ENCODE assay signal across 23 cellular contexts in the genomic region with DNA sequence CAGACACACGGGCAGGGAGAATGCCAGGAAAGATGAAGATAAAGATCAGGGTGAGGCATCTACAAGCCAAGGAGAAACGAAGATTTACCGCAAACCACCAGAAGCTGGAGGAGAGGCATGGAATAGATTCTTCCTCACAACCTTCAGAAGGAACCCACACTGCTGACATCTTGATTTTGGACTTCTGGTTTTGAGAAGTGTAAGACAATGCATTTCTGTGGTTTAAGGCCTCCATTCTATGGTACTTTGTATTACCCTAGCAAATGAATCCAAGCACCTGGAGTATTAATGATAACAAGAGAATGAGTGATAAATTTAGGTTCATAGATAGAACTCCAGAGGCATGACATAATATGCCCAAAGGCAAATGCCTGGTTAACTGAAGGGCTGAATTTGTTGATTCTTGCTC.
"Had no signal": no experiment of that assay in that cellular context is flagged by ENCODE, and none has a peak within 500 bp of the region (broad histone marks: within the 10 kb centered on the region; RNA-seq: fewer than 3 reads in every experiment).

No MANE protein-coding gene starts in this region.

- H3K4me2 ChIP-seq: hepatocyte had no signal

- H3K27ac ChIP-seq: gastroesophageal sphincter, heart left ventricle, hepatocyte, left lung, psoas muscle, stomach, thyroid gland had no signal

- ATAC-seq: effector memory CD8-positive, alpha-beta T cell; gastroesophageal sphincter; heart left ventricle; left cardiac atrium; left lung; naive thymus-derived CD4-positive, alpha-beta T cell; psoas muscle; right cardiac atrium; stimulated activated effector memory CD8-positive, alpha-beta T cell treated with anti-CD3 and anti-CD28 coated beads, Interleukin-12 subunit alpha, Interleukin-12 subunit beta, amount 100 ng/mL, for 72 hours had no signal

- H3K79me2 ChIP-seq: hepatocyte had no signal

- H3K4me3 ChIP-seq: gastroesophageal sphincter, heart left ventricle, hepatocyte, left lung, psoas muscle, stomach, thyroid gland had no signal

- H3K9me3 ChIP-seq: gastroesophageal sphincter, heart left ventricle, left lung, psoas muscle, stomach, thyroid gland had no signal

- H3K4me1 ChIP-seq: heart left ventricle, left lung, psoas muscle, stomach, thyroid gland had no signal

- DNase-seq: cortex of kidney; effector memory CD8-positive, alpha-beta T cell; heart left ventricle; left cardiac atrium; left lung; mesendoderm; midbrain; naive thymus-derived CD4-positive, alpha-beta T cell; nephron progenitor cell; nucleus accumbens; psoas muscle; right cardiac atrium; small intestine; stimulated activated CD4-positive, alpha-beta T cell treated with anti-CD3 and anti-CD28 coated beads, Interleukin-12 subunit alpha, Interleukin-12 subunit beta, amount 100 ng/mL, for 4 hours; stimulated activated CD4-positive, alpha-beta T cell treated with anti-CD3 and anti-CD28 coated beads, Interleukin-2, amount 100 ng/mL, for 24 hours; stimulated activated CD4-positive, alpha-beta T cell treated with anti-CD3 and anti-CD28 coated beads, Interleukin-4, amount 100 ng/mL, for 24 hours; stimulated activated naive CD4-positive, alpha-beta T cell treated with Interleukin-2 at 50 U/mL for 16 hours; stomach; thyroid gland had no signal

- H2AFZ ChIP-seq: hepatocyte had no signal

- H3K36me3 ChIP-seq: gastroesophageal sphincter, heart left ventricle, left lung, stomach, thyroid gland had no signal

- H3K27me3 ChIP-seq: gastroesophageal sphincter, hepatocyte, left lung, stomach, thyroid gland had no signal

- FAIRE-seq: endometrium, small intestine had no signal
